ENCODE assay signal across 18 cellular contexts in genomic region chr7:81025360-81025759, GRCh38.
"Had no signal": no experiment of that assay in that cellular context is flagged by ENCODE, and none has a peak within 500 bp of the region (broad histone marks: within the 10 kb centered on the region; RNA-seq: fewer than 3 reads in every experiment).

No MANE protein-coding gene starts in this region.

- H3K36me3 ChIP-seq: ascending aorta, prostate gland, spleen had no signal

- H3K27ac ChIP-seq: ascending aorta, prostate gland, spleen had no signal

- H3K4me1 ChIP-seq: ascending aorta, prostate gland, spleen had no signal

- FAIRE-seq: colon had no signal

- DNase-seq: activated CD4-positive, alpha-beta T cell treated with anti-CD3 and anti-CD28 coated beads for 48 hours; activated CD8-positive, alpha-beta memory T cell treated with anti-CD3 and anti-CD28 coated beads, Interleukin-2, amount 50 U/mL, for 48 hours; activated CD8-positive, alpha-beta T cell treated with anti-CD3 and anti-CD28 coated beads, Interleukin-2, amount 10 ng/mL, durations not matched to agents 7 days and 5 days; activated naive CD4-positive, alpha-beta T cell; activated naive CD8-positive, alpha-beta T cell treated with anti-CD3 and anti-CD28 coated beads, Interleukin-2, amount 50 U/mL, for 24 hours; hippocampal formation; left ventricle myocardium superior; nephron progenitor cell; spleen; stimulated activated CD4-positive, alpha-beta T cell treated with anti-CD3 and anti-CD28 coated beads, Interleukin-1b, Interleukin-23, amount 100 ng/mL, for 48 hours; stimulated activated naive B cell treated with anti-CD40 and anti-IgM and Interleukin-4, amounts not matched to agents 10 μg/mL and 1 μg/mL and 100 μg/mL, for 72 hours; substantia nigra; trophoblast cell had no signal

- ATAC-seq: activated CD8-positive, alpha-beta T cell treated with anti-CD3 and anti-CD28 coated beads, Interleukin-2, amount 10 ng/mL, durations not matched to agents 7 days and 5 days; activated naive CD8-positive, alpha-beta T cell treated with anti-CD3 and anti-CD28 coated beads, Interleukin-2, amount 50 U/mL, for 24 hours; left ventricle myocardium superior; sciatic nerve; stimulated activated naive B cell treated with anti-CD40 and anti-IgM and Interleukin-4, amounts not matched to agents 10 μg/mL and 1 μg/mL and 100 μg/mL, for 72 hours; WTC11 had no signal

- H3K9me3 ChIP-seq: ascending aorta, prostate gland, spleen had no signal

- H3K27me3 ChIP-seq: ascending aorta, spleen had no signal

- H3K4me3 ChIP-seq: ascending aorta, prostate gland, spleen had no signal
